ENCODE assay signal across 8 cellular contexts in the genomic region with DNA sequence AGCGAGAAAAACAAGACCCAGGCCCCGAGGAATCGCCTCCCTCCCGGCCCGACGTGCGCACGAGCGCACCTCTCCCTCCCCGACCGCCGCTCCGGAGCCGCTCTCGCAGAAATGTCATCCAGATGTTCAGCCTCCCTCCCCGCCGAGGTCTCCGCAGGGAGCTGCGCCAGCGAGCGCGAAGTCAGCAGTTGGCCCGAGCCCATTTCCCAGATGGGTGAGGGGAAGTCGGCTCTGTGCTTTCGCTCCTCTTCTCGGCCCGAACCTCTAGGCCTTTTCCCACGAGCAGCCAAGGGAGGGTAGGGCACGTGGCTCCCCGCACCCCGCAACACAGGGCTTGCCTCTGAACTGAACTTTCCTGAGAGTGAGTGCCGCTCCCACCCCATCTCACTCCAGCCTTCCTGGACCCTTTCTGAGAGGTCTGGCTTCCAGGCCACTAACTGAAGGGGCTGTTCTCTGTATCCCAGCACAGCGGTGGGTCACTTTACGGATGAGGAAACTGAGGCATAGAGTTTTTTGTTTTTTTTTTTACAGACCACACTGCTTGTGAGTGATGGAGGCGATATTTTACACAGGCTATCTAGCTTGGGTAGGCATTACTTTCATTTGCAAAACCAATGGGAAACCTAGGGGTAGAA. TPM values are rescaled to one million over a fixed set of nuclear protein-coding genes. Genes with fewer than 3 reads are reported as not detected.
A peak's percentile ranks its signal among the peaks of the same experiment; 100 is the strongest.
DNase-seq lines count a peak whose midpoint lies in the region; ATAC-seq, FAIRE-seq and TF ChIP-seq lines count a peak whose summit lies in the region.

No MANE protein-coding gene starts in this region.

- H3K36me3 ChIP-seq in SJSA1 (no peaks in the 10 kb centered on the region), endothelial cell of umbilical vein (ENCODE audit: control insufficient read depth in 2 of 2, extremely low read depth in 1 of 2, insufficient read depth in 2 of 2, low read length in 2 of 2) (no peaks in the 10 kb centered on the region), uterus (no peaks in the 10 kb centered on the region)

- H4K20me1 ChIP-seq in endothelial cell of umbilical vein (replicated peaks; ENCODE audit: control insufficient read depth, extremely low read depth, insufficient read depth, low read length), result no peaks in the 10 kb centered on the region

- dilution Hi-C loops in endothelial cell of umbilical vein (cut with MboI; ENCODE audit: extremely low pct_ligation_motif_present, low sequenced_read_pairs), result loop anchor here (25.0 kb wide), 1 partner anchor 271 kb away; no protein-coding TSS in a partner anchor

- H3K27me3 ChIP-seq in SJSA1 (replicated peaks) (peaks cover 13% of the 10 kb centered on the region), endothelial cell of umbilical vein (ENCODE audit: control insufficient read depth in 2 of 2, insufficient read depth in 2 of 2, low read length in 2 of 2) (no peaks in the 10 kb centered on the region), uterus (no peaks in the 10 kb centered on the region)

- H3K4me1 ChIP-seq in SJSA1 (replicated peaks) (peaks cover 13% of the 10 kb centered on the region), endothelial cell of umbilical vein (ENCODE audit: control insufficient read depth, extremely low read depth, insufficient read depth, low read length) (peaks cover 32% of the 10 kb centered on the region), uterus (peaks cover 0 to 9% of the 10 kb centered on the region in 2 donors)

- TF ChIP-seq POLR2A in endothelial cell of umbilical vein (IDR thresholded peaks at IDR 0.05; ENCODE audit: low read depth, low read length) (no peak), uterus (IDR thresholded peaks at IDR 0.05) (no peak)

- H3K9me3 ChIP-seq in SJSA1 (replicated peaks), result no peaks in the 10 kb centered on the region
- no peaks in the 10 kb centered on the region for H3K9me3 ChIP-seq in endothelial cell of umbilical vein (replicated peaks; ENCODE audit: control insufficient read depth, insufficient read depth, low read length)
- no peaks in the 10 kb centered on the region for H3K9me3 ChIP-seq in uterus

- H3K27ac ChIP-seq in SJSA1, result no peak overlapping the region
- no peak overlapping the region for H3K27ac ChIP-seq in endothelial cell of umbilical vein (ENCODE audit: insufficient read depth, low read depth, low read length)
- H3K27ac ChIP-seq in uterus, result peak overlapping the region; percentile 97 to 99

- H3K4me3 ChIP-seq in HFF-Myc (replicated peaks; ENCODE audit: low read depth, low read length) (peak overlapping the region; percentile 62), SJSA1 (peak overlapping the region; percentile 60), endothelial cell of umbilical vein (replicated peaks in 1 of 3; ENCODE audit: insufficient read depth in 1 of 3, low read depth in 1 of 3, low read length in 3 of 3) (peak overlapping the region in 2 of 3 experiments; percentile 32 to 66), uterus (peak overlapping the region; percentile 49 to 58)

- no peaks in the 10 kb centered on the region for H3K79me2 ChIP-seq in endothelial cell of umbilical vein (ENCODE audit: control insufficient read depth, insufficient read depth, low read length)

- intact Hi-C loops in endothelial cell of umbilical vein (cut with micrococcal nuclease), result loop anchor here (1.0 to 5.0 kb wide), 6 partner anchors 77 to 406 kb away; a partner anchor contains a TSS
- intact Hi-C loops in uterus (cut with DNase I; ENCODE audit: low total_unique reads), result no loop called here

- TF ChIP-seq CTCF in HFF-Myc (IDR thresholded peaks at IDR 0.05; ENCODE audit: low read depth, low read length, missing control alignments) (no peak), endothelial cell of umbilical vein (IDR thresholded peaks at IDR 0.05; ENCODE audit: extremely low read depth in 1 of 2, insufficient read depth in 1 of 2, low read depth in 1 of 2, low read length in 2 of 2) (no peak), uterus (IDR thresholded peaks at IDR 0.05) (no peak)

- H3K9ac ChIP-seq in endothelial cell of umbilical vein (replicated peaks; ENCODE audit: extremely low read depth, insufficient read depth, low read length), result peak overlapping the region; percentile 28

- no TSS peak for BruUV-seq in endothelial cell of umbilical vein (replicated peaks; lab: Mats Ljungman, UMichigan)

- no peak for FAIRE-seq in endothelial cell of umbilical vein (lab: Jason Lieb, UNC)

- peak overlapping the region; percentile 45 for H3K4me2 ChIP-seq in endothelial cell of umbilical vein (ENCODE audit: insufficient read depth, low read length)

- ATAC-seq in GM21723 (IDR thresholded peaks at IDR 0.05; ENCODE audit: unreplicated experiment), result no peak

- POLR2A ChIA-PET in endothelial cell of umbilical vein (lab: Charles Lee), result interaction anchor here (1.1 kb wide), 1 partner anchor 189 kb away, joined by 4 read pairs; no protein-coding TSS in a partner anchor

- CTCF ChIA-PET in endothelial cell of umbilical vein (lab: Charles Lee), result interaction anchor here (0.5 to 12.4 kb wide), 68 partner anchors 9 to 951 kb away, joined by 3 to 617 read pairs (median 5); a partner anchor contains a TSS

- H2AFZ ChIP-seq in endothelial cell of umbilical vein (ENCODE audit: low read depth, low read length), result peak overlapping the region; percentile 77

- DNase-seq in GM03348 (ENCODE audit: low spot score) (peak; percentile 82), HFF-Myc (ENCODE audit: extremely low read depth, low read depth) (no peak), SJSA1 (ENCODE audit: low read depth in 1 of 2, low spot score in 2 of 2) (peak; percentile 2 to 50), endothelial cell of umbilical vein (ENCODE audit: low read depth, low spot score) (peak; percentile 28), myocyte (ENCODE audit: low read depth) (peak; percentile 58), uterus (peak; percentile 72 to 87), glomerular visceral epithelial cell (ENCODE audit: extremely low spot score) (no peak)

- H3K9me1 ChIP-seq in endothelial cell of umbilical vein (replicated peaks; ENCODE audit: control insufficient read depth, extremely low read depth, insufficient read depth, low read length), result no peaks in the 10 kb centered on the region

TF ChIP-seq in endothelial cell of umbilical vein, 7 proteins besides CTCF, POLR2A, EP300 and RAD21:
- no peak for TF ChIP-seq POLR2AphosphoS5 (IDR thresholded peaks at IDR 0.05; ENCODE audit: insufficient read depth, low read depth, low read length)
- TF ChIP-seq FOS (IDR thresholded peaks at IDR 0.05; ENCODE audit: borderline replicate concordance, insufficient read depth, low read length), result no peak
- TF ChIP-seq MYC (IDR thresholded peaks at IDR 0.05; ENCODE audit: low read depth, low read length), result no peak
- TF ChIP-seq JUN (IDR thresholded peaks at IDR 0.05; ENCODE audit: borderline replicate concordance, insufficient read depth, insufficient read length, low read depth), result no peak
- no peak for TF ChIP-seq GATA2 (IDR thresholded peaks at IDR 0.05; ENCODE audit: insufficient read depth, insufficient read length, low read depth, low read length)
- TF ChIP-seq, protein P1, sequence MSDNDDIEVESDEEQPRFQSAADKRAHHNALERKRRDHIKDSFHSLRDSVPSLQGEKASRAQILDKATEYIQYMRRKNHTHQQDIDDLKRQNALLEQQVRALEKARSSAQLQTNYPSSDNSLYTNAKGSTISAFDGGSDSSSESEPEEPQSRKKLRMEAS (IDR thresholded peaks at IDR 0.05; ENCODE audit: insufficient read depth, insufficient read length), result no peak
- no peak for TF ChIP-seq EZH2 (IDR thresholded peaks at IDR 0.05; ENCODE audit: borderline replicate concordance, low read depth, low read length, severe bottlenecking)

RNA-seq across cellular contexts. Expression of a gene that starts 1.0 kb away (rescaled TPM):
- 0.32 TPM in 1 of 2 replicates, not detected in the other for total RNA-seq in SJSA1 (2014; rRNA removed; shearing (Covaris generic))
- total RNA-seq in endothelial cell of umbilical vein, result 5.4 and 6.0 TPM in 2 replicates
- 5.3 and 6.9 TPM in 2 replicates for polyA plus RNA-seq in endothelial cell of umbilical vein
- polyA plus RNA-seq in endothelial cell of umbilical vein (2011; cell fraction: cytosol; rRNA removed), result 4.1 and 4.4 TPM in 2 replicates
- 16.8 and 17.4 TPM in 2 replicates for polyA plus RNA-seq in endothelial cell of umbilical vein (2011; cell fraction: nucleus; rRNA removed)
- polyA plus RNA-seq in endothelial cell of umbilical vein (2012), result 2.8 and 3.7 TPM in 2 replicates
- polyA minus RNA-seq in endothelial cell of umbilical vein, result 6.9 and 9.3 TPM in 2 replicates
- polyA minus RNA-seq in endothelial cell of umbilical vein (2011; cell fraction: cytosol; rRNA and poly(A)+ RNA removed), result 3.7 TPM
- polyA minus RNA-seq in endothelial cell of umbilical vein (2011; cell fraction: nucleus; rRNA and poly(A)+ RNA removed), result 6.1 and 8.4 TPM in 2 replicates
- total RNA-seq in myocyte, result 30.6 and 44.6 TPM in 2 replicates
- polyA plus RNA-seq in myocyte (2012), result 11.6 TPM
- total RNA-seq in uterus, result 10 to 100 TPM; 16.1 to 85.3 (median 55.0) TPM

RNA-seq across cellular contexts. Expression of a gene that starts 2.7 kb away (rescaled TPM):
- total RNA-seq in SJSA1 (2014; rRNA removed; shearing (Covaris generic)), result 10.2 and 20.5 TPM in 2 replicates
- total RNA-seq in endothelial cell of umbilical vein (22.3 and 26.2 TPM in 2 replicates), myocyte (37.1 and 38.6 TPM in 2 replicates), uterus (10 to 100 TPM; 34.2 to 75.3 (median 49.1) TPM)
- 36.9 and 39.0 TPM in 2 replicates for polyA plus RNA-seq in endothelial cell of umbilical vein
- 47.3 and 48.8 TPM in 2 replicates for polyA plus RNA-seq in endothelial cell of umbilical vein (2011; cell fraction: cytosol; rRNA removed)
- polyA plus RNA-seq in endothelial cell of umbilical vein (2011; cell fraction: nucleus; rRNA removed), result 43.4 and 48.9 TPM in 2 replicates
- 29.3 and 33.4 TPM in 2 replicates for polyA plus RNA-seq in endothelial cell of umbilical vein (2012)
- polyA minus RNA-seq in endothelial cell of umbilical vein, result 23.5 and 27.5 TPM in 2 replicates
- polyA minus RNA-seq in endothelial cell of umbilical vein (2011; cell fraction: cytosol; rRNA and poly(A)+ RNA removed), result 5.0 TPM
- 34.2 and 36.6 TPM in 2 replicates for polyA minus RNA-seq in endothelial cell of umbilical vein (2011; cell fraction: nucleus; rRNA and poly(A)+ RNA removed)
- 59.2 TPM for polyA plus RNA-seq in myocyte (2012)

Comparison
In these comparisons a context has a peak if more than half of its experiments do, and no peak if none do; other contexts are left out.
1. DNase-seq: peak in GM03348 (single experiment), SJSA1 (2 of 2), endothelial cell of umbilical vein (single experiment), myocyte (single experiment) and uterus (2 of 2); none in HFF-Myc (single experiment) and glomerular visceral epithelial cell (single experiment).
2. H3K27ac ChIP-seq: peak in uterus (2 of 2); none in SJSA1 (single experiment) and endothelial cell of umbilical vein (single experiment).
3. Peak in every context shown above with its lines, with median percentiles within 50 percentile points of each other: H3K4me3 ChIP-seq.